2 cellular contexts compared by ENCODE assay signal in genomic region chr12:54161481-54162437, GRCh38.
TF ChIP-seq lines count a peak whose summit lies in the region.

No MANE protein-coding gene starts in this region.

TF ChIP-seq in HepG2, 621 proteins besides CTCF, POLR2A, EP300 and RAD21:
- TF ChIP-seq UBTF (CRISPR knock-in tag; IDR thresholded peaks at IDR 0.05) (no peak), MAFK (conservative IDR thresholded peaks at IDR 0.05 in 1 of 2, IDR thresholded peaks at IDR 0.05 in 1 of 2; ENCODE audit: low read length in 2 of 2) (peak; percentile 59 to 69)

TF ChIP-seq in K562, 482 proteins besides CTCF, POLR2A, EP300 and RAD21 (continues in another document):
- TF ChIP-seq ZNF444 (CRISPR knock-in tag; IDR thresholded peaks at IDR 0.05) (peak; percentile 65; the same call in 1 of the 2 replicates), ZMIZ1 (IDR thresholded peaks at IDR 0.05; ENCODE audit: low read depth in 2 of 2, low read length in 2 of 2) (no peak), REST (CRISPR knock-in tag; IDR thresholded peaks at IDR 0.05; ENCODE audit: low read depth) (no peak), ZNF384 (IDR thresholded peaks at IDR 0.05; ENCODE audit: low read depth, low read length) (no peak), DLX4 (CRISPR knock-in tag; IDR thresholded peaks at IDR 0.05) (no peak), ZBTB43 (CRISPR knock-in tag; IDR thresholded peaks at IDR 0.05) (no peak), ILF3 (IDR thresholded peaks at IDR 0.05; ENCODE audit: borderline replicate concordance) (no peak), CHD2 (IDR thresholded peaks at IDR 0.05; ENCODE audit: low read depth, low read length) (no peak; the same call in 1 of the 2 replicates), CLOCK (CRISPR knock-in tag; IDR thresholded peaks at IDR 0.05; ENCODE audit: borderline replicate concordance) (no peak), PTRF (tag; IDR thresholded peaks at IDR 0.05) (no peak), ZFP1 (CRISPR knock-in tag; IDR thresholded peaks at IDR 0.05) (no peak), XRCC5 (IDR thresholded peaks at IDR 0.05; ENCODE audit: low read depth, low read length) (no peak), GATA2 (CRISPR knock-in tag; IDR thresholded peaks at IDR 0.05) (no peak), LARP7 (IDR thresholded peaks at IDR 0.05) (no peak), EHMT2 (IDR thresholded peaks at IDR 0.05) (peak; percentile 60; the same call in 1 of the 2 replicates), GTF2A2 (tag; IDR thresholded peaks at IDR 0.05) (no peak), TAL1 (IDR thresholded peaks at IDR 0.05) (no peak), DPF2 (IDR thresholded peaks at IDR 0.05) (peak; percentile 84), GABPB1 (CRISPR knock-in tag; IDR thresholded peaks at IDR 0.05) (no peak), FOXJ3 (CRISPR knock-in tag; IDR thresholded peaks at IDR 0.05) (no peak), ZNF253 (CRISPR knock-in tag; conservative IDR thresholded peaks at IDR 0.05) (no peak), HEY1 (CRISPR knock-in tag; IDR thresholded peaks at IDR 0.05; ENCODE audit: borderline replicate concordance) (no peak), SREBF1 (IDR thresholded peaks at IDR 0.05; ENCODE audit: borderline replicate concordance, low read depth, low read length) (no peak), NFIC (IDR thresholded peaks at IDR 0.05) (no peak), ZNF583 (CRISPR knock-in tag; IDR thresholded peaks at IDR 0.05) (no peak), MAFF (IDR thresholded peaks at IDR 0.05; ENCODE audit: low read length) (peak; percentile 87), MAFK (IDR thresholded peaks at IDR 0.05; ENCODE audit: low read length) (peak; percentile 90), ZNF197 (CRISPR knock-in tag; IDR thresholded peaks at IDR 0.05; ENCODE audit: low read depth) (no peak), SOX6 (IDR thresholded peaks at IDR 0.05) (no peak), CHD7 (IDR thresholded peaks at IDR 0.05; ENCODE audit: low read depth, low read length) (no peak), TEAD2 (tag; IDR thresholded peaks at IDR 0.05) (no peak), CBX2 (IDR thresholded peaks at IDR 0.05; ENCODE audit: insufficient read depth, low read length, poor library complexity, severe bottlenecking) (no peak), PTTG1 (tag; IDR thresholded peaks at IDR 0.05; ENCODE audit: low read depth) (no peak), ETV5 (CRISPR knock-in tag; IDR thresholded peaks at IDR 0.05; ENCODE audit: low read depth) (0 out of 2 replicates have a peak, but pooled peaks have one; percentile 46), SNIP1 (IDR thresholded peaks at IDR 0.05; ENCODE audit: low read depth) (no peak)
